In the genomic region with DNA sequence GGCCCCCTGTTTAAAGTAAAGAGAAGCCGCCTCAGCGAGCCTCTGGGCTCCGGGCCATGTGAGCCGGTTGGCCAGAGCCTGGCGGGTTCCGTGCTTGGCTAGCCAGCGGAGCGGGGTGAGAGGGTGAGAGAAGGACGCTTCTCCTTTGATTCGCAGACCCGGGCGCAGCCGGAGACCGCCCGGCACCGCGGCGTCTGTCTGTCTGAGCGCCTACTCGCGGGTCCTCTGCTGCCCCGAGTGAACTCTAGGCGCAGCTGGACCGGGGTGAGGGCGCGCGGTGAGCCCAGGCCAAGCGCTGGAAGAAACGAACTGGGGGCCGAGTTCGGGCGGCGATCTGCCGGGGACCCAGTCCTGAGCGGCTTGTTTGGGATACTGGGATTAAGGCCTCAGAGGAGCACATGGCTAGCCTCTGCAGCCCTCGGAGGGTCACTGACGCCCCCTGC, we compare ENCODE assay signal across 24 cellular contexts. TPM values are rescaled to one million over a fixed set of nuclear protein-coding genes. Genes with fewer than 3 reads are reported as not detected.
DNase-seq lines count a peak whose midpoint lies in the region; ATAC-seq and TF ChIP-seq lines count a peak whose summit lies in the region.
"Had no signal": no experiment of that assay in that cellular context is flagged by ENCODE, and none has a peak within 500 bp of the region (broad histone marks: within the 10 kb centered on the region; RNA-seq: fewer than 3 reads in every experiment).

No MANE protein-coding gene starts in this region.

- no peaks in the 10 kb centered on the region for H3K9me3 ChIP-seq in MG63
- no peaks in the 10 kb centered on the region for H3K9me3 ChIP-seq in heart left ventricle
- no peaks in the 10 kb centered on the region for H3K9me3 ChIP-seq in left lung
- H3K9me3 ChIP-seq: right lobe of liver had no signal

- DNase-seq in DMS79 (lab: John Stamatoyannopoulos, UW) (peak; percentile 17), MG63 (peak; percentile 16), heart left ventricle (peak in 2 of 5 donors; percentile 32 to 55), left lung (peak in 1 of 2 donors; percentile 78), GM19240 (ENCODE audit: insufficient read length, low spot score) (no peak), NCI-H510A treated with DMSO at 0.1 percent for 48 hours (lab: John Stamatoyannopoulos, UW) (no peak)
- DNase-seq in activated naive CD4-positive, alpha-beta T cell treated with anti-CD3 and anti-CD28 coated beads, Interleukin-2, amount 10 ng/mL, durations not matched to agents 7 days and 5 days, result no peak
- DNase-seq: Calu3; caudate nucleus; dermis blood vessel endothelial cell; KG1; NCI-H1436 treated with DMSO at 0.1 percent for 48 hours; NCI-H69; RPMI8226; stimulated activated CD4-positive, alpha-beta T cell treated with anti-CD3 and anti-CD28 coated beads, Interleukin-12 subunit alpha, Interleukin-12 subunit beta, amount 100 ng/mL, for 4 hours; stimulated activated CD4-positive, alpha-beta T cell treated with anti-CD3 and anti-CD28 coated beads, Interleukin-4, amount 100 ng/mL, for 4 hours; stimulated activated naive CD4-positive, alpha-beta T cell treated with Interleukin-2 at 50 U/mL for 16 hours had no signal

- no peaks in the 10 kb centered on the region for H3K4me1 Mint-ChIP-seq in activated naive CD4-positive, alpha-beta T cell treated with anti-CD3 and anti-CD28 coated beads, Interleukin-2, amount 10 ng/mL, durations not matched to agents 7 days and 5 days

- no peak overlapping the region for H3K4me3 ChIP-seq in MG63
- H3K4me3 ChIP-seq in heart left ventricle, result peak overlapping the region in 9 of 12 donors; percentile 9 to 38 (median 20)
- H3K4me3 ChIP-seq in left lung, result no peak overlapping the region
- H3K4me3 ChIP-seq: right lobe of liver had no signal

- no peaks in the 10 kb centered on the region for H3K36me3 ChIP-seq in MG63
- H3K36me3 ChIP-seq in heart left ventricle, result no peaks in the 10 kb centered on the region
- H3K36me3 ChIP-seq in left lung, result no peaks in the 10 kb centered on the region
- H3K36me3 ChIP-seq: right lobe of liver had no signal

- TF ChIP-seq CTCF in heart left ventricle (IDR thresholded peaks at IDR 0.05), result no peak
- no peak for TF ChIP-seq CTCF in left lung (IDR thresholded peaks at IDR 0.05)

- peaks cover 95% of the 10 kb centered on the region for H3K27me3 Mint-ChIP-seq in activated naive CD4-positive, alpha-beta T cell treated with anti-CD3 and anti-CD28 coated beads, Interleukin-2, amount 10 ng/mL, durations not matched to agents 7 days and 5 days

- CTCF ChIA-PET in activated naive CD4-positive, alpha-beta T cell treated with anti-CD3 and anti-CD28 coated beads, Interleukin-2, amount 10 ng/mL, durations not matched to agents 7 days and 5 days (lab: Charles Lee), result interaction anchor here (1.1 kb wide), 1 partner anchor 40 kb away, joined by 3 read pairs; no protein-coding TSS in a partner anchor

- no peak overlapping the region for H3K4me3 Mint-ChIP-seq in activated naive CD4-positive, alpha-beta T cell treated with anti-CD3 and anti-CD28 coated beads, Interleukin-2, amount 10 ng/mL, durations not matched to agents 7 days and 5 days
- H3K4me3 Mint-ChIP-seq: natural killer cell treated with Interleukin-12 subunit alpha and Interleukin-12 subunit beta and Interleukin-15 and Interleukin-18, amount 100 ng/mL, for 72 hours; T-helper 2 cell treated with Interferon-gamma antibody and Interleukin-4, amounts not matched to agents 5 μg/mL and 100 μg/mL, for 36 hours had no signal

- H3K27me3 ChIP-seq in MG63 (peaks cover 8% of the 10 kb centered on the region), heart left ventricle (peaks cover 13 to 83% (median 50%) of the 10 kb centered on the region in 9 donors), left lung (peaks cover 53 to 100% of the 10 kb centered on the region in 2 donors)

- 3 to 4% (median 3%) methylated on average over 8 to 37 of the region's 37 CpGs for WGBS in heart left ventricle, 4 donors

- peaks cover 0 to 29% (median 2%) of the 10 kb centered on the region in 12 donors for H3K4me1 ChIP-seq in heart left ventricle
- no peaks in the 10 kb centered on the region for H3K4me1 ChIP-seq in left lung
- H3K4me1 ChIP-seq: right lobe of liver had no signal

- no peaks in the 10 kb centered on the region for H3K36me3 Mint-ChIP-seq in activated naive CD4-positive, alpha-beta T cell treated with anti-CD3 and anti-CD28 coated beads, Interleukin-2, amount 10 ng/mL, durations not matched to agents 7 days and 5 days
- H3K36me3 Mint-ChIP-seq: natural killer cell treated with Interleukin-12 subunit alpha and Interleukin-12 subunit beta and Interleukin-15 and Interleukin-18, amount 100 ng/mL, for 72 hours had no signal

- H3K27ac ChIP-seq in heart left ventricle, result peak overlapping the region in 4 of 12 donors; percentile 42 to 81 (median 54)
- H3K27ac ChIP-seq in left lung, result no peak overlapping the region
- H3K27ac ChIP-seq: C4-2B, right lobe of liver had no signal

- no peaks in the 10 kb centered on the region for H3K9me3 Mint-ChIP-seq in activated naive CD4-positive, alpha-beta T cell treated with anti-CD3 and anti-CD28 coated beads, Interleukin-2, amount 10 ng/mL, durations not matched to agents 7 days and 5 days
- H3K9me3 Mint-ChIP-seq: activated naive CD4-positive, alpha-beta T cell treated with anti-CD3 and anti-CD28 coated beads, Interleukin-2, amount 50 U/mL, for 72 hours; natural killer cell treated with Interleukin-12 subunit alpha and Interleukin-12 subunit beta and Interleukin-15 and Interleukin-18, amount 100 ng/mL, for 72 hours; T-helper 2 cell treated with Interferon-gamma antibody and Interleukin-4, amounts not matched to agents 5 μg/mL and 100 μg/mL, for 36 hours had no signal

- intact Hi-C loops in heart left ventricle (cut with DNase I) (loop anchor here in 3 of 10 donors (5.0 to 10.0 kb wide), 3 partner anchors 35 to 192 kb away; a partner anchor contains a TSS), left lung (cut with DNase I) (no loop called here)

- no peak for TF ChIP-seq POLR2A in heart left ventricle (IDR thresholded peaks at IDR 0.05)

- ATAC-seq in heart left ventricle, result peak in 3 of 4 donors; percentile 37 to 67 (median 58)
- peak; percentile 44 for ATAC-seq in left lung
- no peak for ATAC-seq in HG03354 (IDR thresholded peaks at IDR 0.05; ENCODE audit: poor library complexity, severe bottlenecking, unreplicated experiment)
- ATAC-seq: activated naive CD4-positive, alpha-beta T cell treated with anti-CD3 and anti-CD28 coated beads, Interleukin-2, amount 50 U/mL, for 72 hours; natural killer cell treated with Interleukin-12 subunit alpha and Interleukin-12 subunit beta and Interleukin-15 and Interleukin-18, amount 100 ng/mL, for 72 hours had no signal

- H3K27ac Mint-ChIP-seq in activated naive CD4-positive, alpha-beta T cell treated with anti-CD3 and anti-CD28 coated beads, Interleukin-2, amount 10 ng/mL, durations not matched to agents 7 days and 5 days, result no peak overlapping the region
- H3K27ac Mint-ChIP-seq: activated naive CD4-positive, alpha-beta T cell treated with anti-CD3 and anti-CD28 coated beads, Interleukin-2, amount 50 U/mL, for 72 hours; natural killer cell treated with Interleukin-12 subunit alpha and Interleukin-12 subunit beta and Interleukin-15 and Interleukin-18, amount 100 ng/mL, for 72 hours; T-helper 2 cell treated with Interferon-gamma antibody and Interleukin-4, amounts not matched to agents 5 μg/mL and 100 μg/mL, for 36 hours had no signal

RNA-seq across cellular contexts. Expression of a gene that starts 41.4 kb away (rescaled TPM):
- not detected in 2 replicates for total RNA-seq in MG63 (2014; rRNA removed; shearing (Covaris generic); ENCODE audit: low replicate concordance)
- 10 to 100 TPM; 33.6 to 74.5 (median 44.9) TPM for total RNA-seq in heart left ventricle
- 10 to 100 TPM in 1 of 2 donors, 1 to 10 TPM in 1; 8.1 to 21.3 TPM for polyA plus RNA-seq in heart left ventricle
- 10 to 100 TPM; 16.8 to 18.1 TPM for total RNA-seq in left lung
- total RNA-seq: activated naive CD4-positive, alpha-beta T cell treated with anti-CD3 and anti-CD28 coated beads, Interleukin-2, amount 50 U/mL, for 72 hours; Calu3; dermis blood vessel endothelial cell; liver; natural killer cell treated with Interleukin-12 subunit alpha and Interleukin-12 subunit beta and Interleukin-15 and Interleukin-18, amount 100 ng/mL, for 72 hours; right lobe of liver had no signal

Comparison
In these comparisons a context has a peak if more than half of its experiments do, and no peak if none do; other contexts are left out.
1. DNase-seq: peak in DMS79 (single experiment) and MG63 (single experiment); none in activated naive CD4-positive, alpha-beta T cell treated with anti-CD3 and anti-CD28 coated beads, Interleukin-2, amount 10 ng/mL, durations not matched to agents 7 days and 5 days (single experiment), GM19240 (single experiment) and NCI-H510A treated with DMSO at 0.1 percent for 48 hours (single experiment).
2. H3K4me3 ChIP-seq: peak in heart left ventricle (9 of 12); none in MG63 (single experiment) and left lung (0 of 2).
3. RNA of a gene that starts 41.4 kb away (total RNA-seq): 33.6 to 74.5 TPM in heart left ventricle and 16.8 to 18.1 TPM in left lung; not detected in MG63; every median in the first group is over 10 times any median in the second.